In genomic region chr18:45621068-45621511, GRCh38 we compare ENCODE assay signal across 9 cellular contexts. TPM values are rescaled to one million over a fixed set of nuclear protein-coding genes. Genes with fewer than 3 reads are reported as not detected.
DNase-seq lines count a peak whose midpoint lies in the region; ATAC-seq and TF ChIP-seq lines count a peak whose summit lies in the region.
"Had no signal": no experiment of that assay in that cellular context is flagged by ENCODE, and none has a peak within 500 bp of the region (broad histone marks: within the 10 kb centered on the region; RNA-seq: fewer than 3 reads in every experiment).

No MANE protein-coding gene starts in this region.

- ATAC-seq in HG02970 (IDR thresholded peaks at IDR 0.05; ENCODE audit: low FRiP score, unreplicated experiment), result peak; percentile 65
- ATAC-seq in activated CD8-positive, alpha-beta T cell treated with anti-CD3 and anti-CD28 coated beads for 36 hours, result peak; percentile 92

- CTCF ChIA-PET in activated CD8-positive, alpha-beta T cell treated with anti-CD3 and anti-CD28 coated beads for 36 hours (lab: Charles Lee), result interaction anchor here (0.6 to 2.1 kb wide), 22 partner anchors 9 to 292 kb away, joined by 3 to 12 read pairs (median 4); no protein-coding TSS in a partner anchor

- no peak overlapping the region for H3K27ac Mint-ChIP-seq in activated CD8-positive, alpha-beta T cell treated with anti-CD3 and anti-CD28 coated beads for 36 hours
- no peak overlapping the region for H3K27ac Mint-ChIP-seq in osteocyte (ENCODE audit: unreplicated experiment)
- H3K27ac Mint-ChIP-seq: dendritic cell treated with granulocyte-macrophage colony-stimulating factor and Interleukin-4, amounts not matched to agents 40 ng/mL and 50 ng/mL, for 4 days had no signal

- H3K4me3 Mint-ChIP-seq in activated CD8-positive, alpha-beta T cell treated with anti-CD3 and anti-CD28 coated beads for 36 hours, result no peak overlapping the region
- H3K4me3 Mint-ChIP-seq in osteocyte (ENCODE audit: unreplicated experiment), result no peak overlapping the region
- H3K4me3 Mint-ChIP-seq: dendritic cell treated with granulocyte-macrophage colony-stimulating factor and Interleukin-4, amounts not matched to agents 40 ng/mL and 50 ng/mL, for 4 days had no signal

- DNase-seq in NCI-H510A treated with DMSO at 0.1 percent for 48 hours (lab: John Stamatoyannopoulos, UW), result peak; percentile 26
- DNase-seq in NCI-H510A (lab: John Stamatoyannopoulos, UW), result no peak
- peak; percentile 21 to 62 for DNase-seq in NCI-H446 (lab: John Stamatoyannopoulos, UW)
- DNase-seq in activated CD8-positive, alpha-beta T cell treated with anti-CD3 and anti-CD28 coated beads for 36 hours, result peak; percentile 46
- no peak for DNase-seq in esophagus squamous epithelium (lab: John Stamatoyannopoulos, UW)
- no peak for DNase-seq in osteocyte (ENCODE audit: extremely low spot score, unreplicated experiment)
- DNase-seq in vagina (ENCODE audit: extremely low spot score in 2 of 2), result no peak

- peak; percentile 78 for TF ChIP-seq CTCF in activated CD8-positive, alpha-beta T cell treated with anti-CD3 and anti-CD28 coated beads for 36 hours (IDR thresholded peaks at IDR 0.05)
- peak; percentile 79 to 94 (median 90) for TF ChIP-seq CTCF in esophagus squamous epithelium (IDR thresholded peaks at IDR 0.05)
- TF ChIP-seq CTCF in osteocyte (IDR thresholded peaks at IDR 0.05), result peak; percentile 92
- TF ChIP-seq CTCF in vagina (IDR thresholded peaks at IDR 0.05), result peak; percentile 81 to 86 (median 85)

- H3K4me1 ChIP-seq in esophagus squamous epithelium (peaks cover 21 to 58% (median 41%) of the 10 kb centered on the region in 3 donors), vagina (peaks cover 55% of the 10 kb centered on the region)

- TF ChIP-seq POLR2A in esophagus squamous epithelium (IDR thresholded peaks at IDR 0.05) (no peak), vagina (IDR thresholded peaks at IDR 0.05) (no peak)

- H3K27me3 ChIP-seq in esophagus squamous epithelium, result peaks cover 0 to 3% (median 0%) of the 10 kb centered on the region in 4 donors
- no peaks in the 10 kb centered on the region for H3K27me3 ChIP-seq in vagina

- H3K27ac ChIP-seq in esophagus squamous epithelium (no peak overlapping the region), vagina (no peak overlapping the region)

- peaks cover 2% of the 10 kb centered on the region for H3K27me3 Mint-ChIP-seq in activated CD8-positive, alpha-beta T cell treated with anti-CD3 and anti-CD28 coated beads for 36 hours
- peaks cover 22% of the 10 kb centered on the region for H3K27me3 Mint-ChIP-seq in osteocyte (ENCODE audit: unreplicated experiment)

- no peaks in the 10 kb centered on the region for H3K9me3 ChIP-seq in esophagus squamous epithelium
- no peaks in the 10 kb centered on the region for H3K9me3 ChIP-seq in vagina

- intact Hi-C loops in activated CD8-positive, alpha-beta T cell treated with anti-CD3 and anti-CD28 coated beads for 36 hours (cut with micrococcal nuclease), result no loop called here
- intact Hi-C loops in esophagus squamous epithelium (cut with DNase I) (no loop called here), vagina (cut with DNase I) (no loop called here)

- H3K36me3 ChIP-seq in esophagus squamous epithelium, result no peaks in the 10 kb centered on the region
- no peaks in the 10 kb centered on the region for H3K36me3 ChIP-seq in vagina

- no peaks in the 10 kb centered on the region for H3K4me1 Mint-ChIP-seq in activated CD8-positive, alpha-beta T cell treated with anti-CD3 and anti-CD28 coated beads for 36 hours (ENCODE audit: low read depth)
- peaks cover 34% of the 10 kb centered on the region for H3K4me1 Mint-ChIP-seq in osteocyte (ENCODE audit: unreplicated experiment)

- POLR2A ChIA-PET in activated CD8-positive, alpha-beta T cell treated with anti-CD3 and anti-CD28 coated beads for 36 hours (lab: Charles Lee), result no interaction called here

- no peaks in the 10 kb centered on the region for H3K9me3 Mint-ChIP-seq in activated CD8-positive, alpha-beta T cell treated with anti-CD3 and anti-CD28 coated beads for 36 hours
- no peaks in the 10 kb centered on the region for H3K9me3 Mint-ChIP-seq in osteocyte (ENCODE audit: unreplicated experiment)
- H3K9me3 Mint-ChIP-seq: dendritic cell treated with granulocyte-macrophage colony-stimulating factor and Interleukin-4, amounts not matched to agents 40 ng/mL and 50 ng/mL, for 4 days had no signal

- H3K36me3 Mint-ChIP-seq in activated CD8-positive, alpha-beta T cell treated with anti-CD3 and anti-CD28 coated beads for 36 hours (ENCODE audit: low read depth), result no peaks in the 10 kb centered on the region
- no peaks in the 10 kb centered on the region for H3K36me3 Mint-ChIP-seq in osteocyte (ENCODE audit: unreplicated experiment)

- H3K4me3 ChIP-seq in esophagus squamous epithelium, result no peak overlapping the region
- no peak overlapping the region for H3K4me3 ChIP-seq in vagina

- 13 to 22% methylated on average over 4 to 5 of the region's 5 CpGs for WGBS in esophagus squamous epithelium, 2 donors

RNA-seq across cellular contexts. Expression of gene SLC14A2, which starts 5.8 kb away (rescaled TPM):
- total RNA-seq in activated CD8-positive, alpha-beta T cell treated with anti-CD3 and anti-CD28 coated beads for 36 hours, result under 1 TPM in 1 of 2 experiments, not detected in 1; 0.07 TPM
- not detected for total RNA-seq in esophagus squamous epithelium
- total RNA-seq in osteocyte, result not detected in 2 replicates
- total RNA-seq in vagina, result not detected

Comparison
In these comparisons a context has a peak if more than half of its experiments do, and no peak if none do; other contexts are left out.
1. DNase-seq: peak in NCI-H510A treated with DMSO at 0.1 percent for 48 hours (single experiment), NCI-H446 (2 of 2) and activated CD8-positive, alpha-beta T cell treated with anti-CD3 and anti-CD28 coated beads for 36 hours (single experiment); none in NCI-H510A (single experiment), esophagus squamous epithelium (single experiment), osteocyte (single experiment) and vagina (0 of 2).
2. Peak in every context shown above with its lines, with median percentiles within 50 percentile points of each other: CTCF ChIP-seq.